In genomic region chr17:44881145-44881544, GRCh38 we compare ENCODE assay signal across 34 cellular contexts. TPM values are rescaled to one million over a fixed set of nuclear protein-coding genes. Genes with fewer than 3 reads are reported as not detected.
"Had no signal": no experiment of that assay in that cellular context is flagged by ENCODE, and none has a peak within 500 bp of the region (broad histone marks: within the 10 kb centered on the region; RNA-seq: fewer than 3 reads in every experiment).

No MANE protein-coding gene starts in this region.

- ATAC-seq: activated CD8-positive, alpha-beta T cell treated with anti-CD3 and anti-CD28 coated beads for 36 hours; activated naive CD4-positive, alpha-beta T cell treated with anti-CD3 and anti-CD28 coated beads, Interleukin-2, amount 50 U/mL, for 72 hours; activated T-cell treated with anti-CD3 and anti-CD28 coated beads, Interleukin-2, amount 50 U/mL, for 4 hours; activated T-cell treated with anti-CD3 and anti-CD28 coated beads, Interleukin-2, amount 50 U/mL, for 72 hours; activated T-helper 17 cell treated with anti-CD3 and anti-CD28 coated beads, Interleukin-2, amount 50 U/mL, for 72 hours; body of pancreas had no signal

- H3K4me1 ChIP-seq: body of pancreas, breast epithelium had no signal

- H3K27me3 ChIP-seq: adrenal gland, body of pancreas, brain microvascular endothelial cell, breast epithelium had no signal

- H3K4me3 ChIP-seq: adrenal gland, body of pancreas, breast epithelium had no signal

- H3K27ac ChIP-seq: adrenal gland, body of pancreas, brain microvascular endothelial cell, breast epithelium, VCaP had no signal

- H3K9me3 ChIP-seq: adrenal gland, body of pancreas, breast epithelium had no signal

- FAIRE-seq: astrocyte, TTC549 had no signal

- DNase-seq: activated B cell treated with CpG ODN at 0.5 μM for 24 hours; activated CD4-positive, alpha-beta memory T cell treated with anti-CD3 and anti-CD28 coated beads for 36 hours; activated CD4-positive, alpha-beta T cell treated with anti-CD3 and anti-CD28 coated beads for 4 hours; activated CD4-positive, alpha-beta T cell treated with anti-CD3 and anti-CD28 coated beads, Interleukin-2, amount 10 ng/mL, durations not matched to agents 24 days and 14 days; activated CD4-positive, alpha-beta T cell treated with anti-CD3 and anti-CD28 coated beads, Interleukin-2, amount 50 U/mL, for 1 hour; activated CD4-positive, alpha-beta T cell treated with anti-CD3 and anti-CD28 coated beads, Interleukin-2, amount 50 U/mL, for 4 hours; activated CD4-positive, CD25-positive, alpha-beta regulatory T cell treated with anti-CD3 and anti-CD28 coated beads, Interleukin-2, amount 50 U/mL, for 72 hours; activated CD8-positive, alpha-beta memory T cell treated with anti-CD3 and anti-CD28 coated beads, Interleukin-2, amount 50 U/mL, for 4 hours; activated CD8-positive, alpha-beta T cell treated with anti-CD3 and anti-CD28 coated beads for 36 hours; activated effector memory CD4-positive, alpha-beta T cell treated with anti-CD3 and anti-CD28 coated beads, Interleukin-2, amount 50 U/mL, for 16 hours; activated gamma-delta T cell treated with Interleukin-2 at 50 U/mL for 16 hours; activated naive CD4-positive, alpha-beta T cell; activated naive CD4-positive, alpha-beta T cell treated with anti-CD3 and anti-CD28 coated beads, Interleukin-2, amount 10 ng/mL, durations not matched to agents 7 days and 5 days; activated naive CD8-positive, alpha-beta T cell treated with anti-CD3 and anti-CD28 coated beads for 36 hours; activated T-cell treated with anti-CD3 and anti-CD28 coated beads for 4 hours; activated T-cell treated with anti-CD3 and anti-CD28 coated beads, Interleukin-2, amount 50 U/mL, for 1 hour; activated T-cell treated with anti-CD3 and anti-CD28 coated beads, Interleukin-2, amount 50 U/mL, for 4 hours; activated T-cell treated with anti-CD3 and anti-CD28 coated beads, Interleukin-2, amount 50 U/mL, for 72 hours; adrenal gland; amniotic stem cell; aorta; body of pancreas; brain microvascular endothelial cell; central memory CD4-positive, alpha-beta T cell; T-helper 2 cell; T-helper 9 cell had no signal

RNA-seq across cellular contexts. Expression of gene HIGD1B, which starts 33.5 kb away (rescaled TPM):
- total RNA-seq: activated B cell treated with CpG ODN at 0.5 μM for 24 hours; activated CD4-positive, alpha-beta memory T cell treated with anti-CD3 and anti-CD28 coated beads for 36 hours; activated CD4-positive, alpha-beta T cell treated with anti-CD3 and anti-CD28 coated beads, Interleukin-2, amount 10 ng/mL, durations not matched to agents 24 days and 14 days; activated CD8-positive, alpha-beta memory T cell treated with anti-CD3 and anti-CD28 coated beads for 36 hours; activated CD8-positive, alpha-beta T cell treated with anti-CD3 and anti-CD28 coated beads for 36 hours; activated naive CD4-positive, alpha-beta T cell treated with anti-CD3 and anti-CD28 coated beads, Interleukin-2, amount 50 U/mL, for 72 hours; activated naive CD8-positive, alpha-beta T cell treated with anti-CD3 and anti-CD28 coated beads for 36 hours; activated T-cell treated with anti-CD3 and anti-CD28 coated beads, Interleukin-2, amount 50 U/mL, for 4 hours; activated T-cell treated with anti-CD3 and anti-CD28 coated beads, Interleukin-2, amount 50 U/mL, for 72 hours; activated T-helper 1 cell treated with anti-CD3 and anti-CD28 coated beads, Interleukin-12 subunit alpha, Interleukin-12 subunit beta, Interleukin-2, Interleukin-4 antibody, amounts not matched to agents 30 ng/mL and 10 ng/mL and 1 ng/mL, durations not matched to agents 14 hours and 24 hours and 36 hours; activated T-helper 17 cell treated with anti-CD3 and anti-CD28 coated beads, Interleukin-2, amount 50 U/mL, for 72 hours; astrocyte had no signal
- polyA plus RNA-seq: aorta had no signal

RNA-seq across cellular contexts. Expression of gene GFAP, which starts 34.2 kb away (rescaled TPM):
- total RNA-seq: activated B cell treated with CpG ODN at 0.5 μM for 24 hours; activated CD4-positive, alpha-beta memory T cell treated with anti-CD3 and anti-CD28 coated beads for 36 hours; activated CD4-positive, alpha-beta T cell treated with anti-CD3 and anti-CD28 coated beads, Interleukin-2, amount 10 ng/mL, durations not matched to agents 24 days and 14 days; activated CD8-positive, alpha-beta memory T cell treated with anti-CD3 and anti-CD28 coated beads for 36 hours; activated CD8-positive, alpha-beta T cell treated with anti-CD3 and anti-CD28 coated beads for 36 hours; activated naive CD4-positive, alpha-beta T cell treated with anti-CD3 and anti-CD28 coated beads, Interleukin-2, amount 50 U/mL, for 72 hours; activated naive CD8-positive, alpha-beta T cell treated with anti-CD3 and anti-CD28 coated beads for 36 hours; activated T-cell treated with anti-CD3 and anti-CD28 coated beads, Interleukin-2, amount 50 U/mL, for 4 hours; activated T-cell treated with anti-CD3 and anti-CD28 coated beads, Interleukin-2, amount 50 U/mL, for 72 hours; activated T-helper 1 cell treated with anti-CD3 and anti-CD28 coated beads, Interleukin-12 subunit alpha, Interleukin-12 subunit beta, Interleukin-2, Interleukin-4 antibody, amounts not matched to agents 30 ng/mL and 10 ng/mL and 1 ng/mL, durations not matched to agents 14 hours and 24 hours and 36 hours; activated T-helper 17 cell treated with anti-CD3 and anti-CD28 coated beads, Interleukin-2, amount 50 U/mL, for 72 hours; astrocyte had no signal
